ENCODE assay signal across 34 cellular contexts in genomic region chr17:37317867-37318266, GRCh38. TPM values are rescaled to one million over a fixed set of nuclear protein-coding genes. Genes with fewer than 3 reads are reported as not detected.
"Had no signal": no experiment of that assay in that cellular context is flagged by ENCODE, and none has a peak within 500 bp of the region (broad histone marks: within the 10 kb centered on the region; RNA-seq: fewer than 3 reads in every experiment).

No MANE protein-coding gene starts in this region.

- H3K4me1 Mint-ChIP-seq: activated B cell treated with CpG ODN at 0.5 μM for 24 hours; activated CD4-positive, alpha-beta T cell treated with anti-CD3 and anti-CD28 coated beads, Interleukin-2, amount 10 ng/mL, durations not matched to agents 24 days and 14 days; activated naive CD8-positive, alpha-beta T cell treated with anti-CD3 and anti-CD28 coated beads, Interleukin-2, amount 50 U/mL, for 24 hours had no signal

- DNase-seq: activated B cell treated with CpG ODN at 0.5 μM for 24 hours; activated CD4-positive, alpha-beta T cell treated with anti-CD3 and anti-CD28 coated beads for 1 hour; activated CD4-positive, alpha-beta T cell treated with anti-CD3 and anti-CD28 coated beads, Interleukin-2, amount 10 ng/mL, durations not matched to agents 24 days and 14 days; activated CD4-positive, alpha-beta T cell treated with anti-CD3 and anti-CD28 coated beads, Interleukin-2, amount 50 U/mL, for 48 hours; activated CD8-positive, alpha-beta memory T cell treated with anti-CD3 and anti-CD28 coated beads for 24 hours; activated effector memory CD4-positive, alpha-beta T cell treated with anti-CD3 and anti-CD28 coated beads, Interleukin-2, amount 50 U/mL, for 16 hours; activated naive CD4-positive, alpha-beta T cell treated with Interleukin-2 at 50 U/mL for 16 hours; activated naive CD8-positive, alpha-beta T cell treated with anti-CD3 and anti-CD28 coated beads, Interleukin-2, amount 50 U/mL, for 24 hours; activated T-cell treated with anti-CD3 and anti-CD28 coated beads, Interleukin-2, amount 50 U/mL, for 4 hours; amniotic stem cell; body of pancreas; central memory CD4-positive, alpha-beta T cell; MG63; NCI-H1092 treated with DMSO at 0.1 percent for 48 hours; NCI-H1417 treated with DMSO at 0.1 percent for 48 hours; NCI-H1694; NCI-H2029; NCI-H2107; NCI-H2171 treated with DMSO at 0.1 percent for 48 hours; NCI-H226; NCI-H510A; NCI-H526 treated with DMSO at 0.1 percent for 48 hours; NCI-H82; OCI-M1; Right ventricle myocardium superior; RPMI8226 had no signal

- ATAC-seq: activated naive CD4-positive, alpha-beta T cell treated with anti-CD3 and anti-CD28 coated beads, Interleukin-2, amount 50 U/mL, for 72 hours; activated naive CD8-positive, alpha-beta T cell treated with anti-CD3 and anti-CD28 coated beads, Interleukin-2, amount 50 U/mL, for 24 hours; activated T-cell treated with anti-CD3 and anti-CD28 coated beads, Interleukin-2, amount 50 U/mL, for 4 hours; body of pancreas; Panc1 had no signal

- H3K27ac ChIP-seq: ascending aorta, body of pancreas, KMS-11 had no signal

- H3K9me3 Mint-ChIP-seq: activated B cell treated with CpG ODN at 0.5 μM for 24 hours; activated CD4-positive, alpha-beta T cell treated with anti-CD3 and anti-CD28 coated beads, Interleukin-2, amount 10 ng/mL, durations not matched to agents 24 days and 14 days; activated naive CD4-positive, alpha-beta T cell treated with anti-CD3 and anti-CD28 coated beads, Interleukin-2, amount 50 U/mL, for 72 hours; activated naive CD8-positive, alpha-beta T cell treated with anti-CD3 and anti-CD28 coated beads, Interleukin-2, amount 50 U/mL, for 24 hours; activated T-cell treated with anti-CD3 and anti-CD28 coated beads, Interleukin-2, amount 50 U/mL, for 4 hours; T-helper 1 cell treated with Interleukin-12 subunit alpha and Interleukin-12 subunit beta and Interleukin-4 antibody, amounts not matched to agents 30 μg/mL and 1 μg/mL, for 36 hours had no signal

- H3K27me3 Mint-ChIP-seq: activated B cell treated with CpG ODN at 0.5 μM for 24 hours; activated CD4-positive, alpha-beta T cell treated with anti-CD3 and anti-CD28 coated beads, Interleukin-2, amount 10 ng/mL, durations not matched to agents 24 days and 14 days; activated naive CD8-positive, alpha-beta T cell treated with anti-CD3 and anti-CD28 coated beads, Interleukin-2, amount 50 U/mL, for 24 hours had no signal

- H3K4me3 Mint-ChIP-seq: activated B cell treated with CpG ODN at 0.5 μM for 24 hours; activated CD4-positive, alpha-beta T cell treated with anti-CD3 and anti-CD28 coated beads, Interleukin-2, amount 10 ng/mL, durations not matched to agents 24 days and 14 days; activated naive CD8-positive, alpha-beta T cell treated with anti-CD3 and anti-CD28 coated beads, Interleukin-2, amount 50 U/mL, for 24 hours; activated T-cell treated with anti-CD3 and anti-CD28 coated beads, Interleukin-2, amount 50 U/mL, for 4 hours; T-helper 1 cell treated with Interleukin-12 subunit alpha and Interleukin-12 subunit beta and Interleukin-4 antibody, amounts not matched to agents 30 μg/mL and 1 μg/mL, for 36 hours had no signal

- H3K27ac Mint-ChIP-seq: activated B cell treated with CpG ODN at 0.5 μM for 24 hours; activated CD4-positive, alpha-beta T cell treated with anti-CD3 and anti-CD28 coated beads, Interleukin-2, amount 10 ng/mL, durations not matched to agents 24 days and 14 days; activated naive CD4-positive, alpha-beta T cell treated with anti-CD3 and anti-CD28 coated beads, Interleukin-2, amount 50 U/mL, for 72 hours; activated naive CD8-positive, alpha-beta T cell treated with anti-CD3 and anti-CD28 coated beads, Interleukin-2, amount 50 U/mL, for 24 hours; T-helper 1 cell treated with Interleukin-12 subunit alpha and Interleukin-12 subunit beta and Interleukin-4 antibody, amounts not matched to agents 30 μg/mL and 1 μg/mL, for 36 hours had no signal

RNA-seq across cellular contexts. Expression of gene C17orf78, which starts 57.9 kb away (rescaled TPM):
- total RNA-seq: activated B cell treated with CpG ODN at 0.5 μM for 24 hours; activated CD4-positive, alpha-beta T cell treated with anti-CD3 and anti-CD28 coated beads, Interleukin-2, amount 10 ng/mL, durations not matched to agents 24 days and 14 days; activated naive CD4-positive, alpha-beta T cell treated with anti-CD3 and anti-CD28 coated beads, Interleukin-2, amount 50 U/mL, for 72 hours; activated T-cell treated with anti-CD3 and anti-CD28 coated beads, Interleukin-2, amount 50 U/mL, for 4 hours; ascending aorta; body of pancreas; bronchial epithelial cell; chondrocyte; Right ventricle myocardium superior; SK-MEL-5 had no signal
